In the genomic region with DNA sequence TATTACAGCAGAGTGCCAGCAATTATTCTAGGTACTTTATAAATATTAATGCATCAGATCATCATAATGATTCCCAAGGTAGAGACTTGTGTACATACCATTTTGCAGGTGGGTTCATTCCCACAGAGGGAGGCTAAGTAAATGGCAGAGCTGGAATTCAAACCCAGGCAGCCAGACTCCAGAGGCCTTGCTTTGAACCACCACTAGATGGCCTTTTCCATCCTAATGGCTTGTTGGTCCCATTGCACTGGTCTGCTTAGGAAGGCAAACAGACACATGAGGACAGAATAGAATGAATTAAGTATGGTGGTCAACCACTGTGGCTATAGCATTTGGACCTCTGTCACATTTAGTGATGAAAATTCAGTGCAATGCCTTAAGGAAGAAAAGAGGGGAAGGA, we compare ENCODE assay signal across 9 cellular contexts.
DNase-seq lines count a peak whose midpoint lies in the region; ATAC-seq, FAIRE-seq and TF ChIP-seq lines count a peak whose summit lies in the region.
"Had no signal": no experiment of that assay in that cellular context is flagged by ENCODE, and none has a peak within 500 bp of the region (broad histone marks: within the 10 kb centered on the region; RNA-seq: fewer than 3 reads in every experiment).

No MANE protein-coding gene starts in this region.

- no peak overlapping the region for H3K27ac Mint-ChIP-seq in WTC11

- H3K9me3 ChIP-seq in pancreas (no peaks in the 10 kb centered on the region), suprapubic skin (no peaks in the 10 kb centered on the region)

- H3K27me3 ChIP-seq in pancreas (no peaks in the 10 kb centered on the region), suprapubic skin (no peaks in the 10 kb centered on the region)

- intact Hi-C loops in pancreas (cut with DNase I): no loop called here

- TF ChIP-seq CTCF in C4-2B (conservative IDR thresholded peaks at IDR 0.05): peak; percentile 75
- peak; percentile 48 for TF ChIP-seq CTCF in WTC11 (IDR thresholded peaks at IDR 0.05)
- TF ChIP-seq CTCF in pancreas (IDR thresholded peaks at IDR 0.05): peak in 1 of 4 donors; percentile 17
- TF ChIP-seq CTCF in suprapubic skin (IDR thresholded peaks at IDR 0.05): no peak

- no peak overlapping the region for H3K4me3 Mint-ChIP-seq in WTC11
- H3K4me3 Mint-ChIP-seq: central memory CD8-positive, alpha-beta T cell had no signal

- H3K36me3 ChIP-seq in pancreas (no peaks in the 10 kb centered on the region), suprapubic skin (no peaks in the 10 kb centered on the region)

- FAIRE-seq in pancreas (lab: Jason Lieb, UNC): no peak

- TF ChIP-seq POLR2A in suprapubic skin (IDR thresholded peaks at IDR 0.05): no peak

- POLR2A ChIA-PET in WTC11 (lab: Charles Lee): interaction anchor here (1.0 kb wide), 1 partner anchor 9 kb away, joined by 4 read pairs; no protein-coding TSS in a partner anchor

- H3K27me3 Mint-ChIP-seq in WTC11 (ENCODE audit: low read depth): no peaks in the 10 kb centered on the region
- H3K27me3 Mint-ChIP-seq: central memory CD8-positive, alpha-beta T cell had no signal

- H3K4me1 ChIP-seq in pancreas (peaks cover 0 to 7% (median 0%) of the 10 kb centered on the region in 3 donors), suprapubic skin (no peaks in the 10 kb centered on the region)

- no peaks in the 10 kb centered on the region for H3K36me3 Mint-ChIP-seq in WTC11

- 0 out of 2 replicates have a peak, but pooled peaks cover 4% of the 10 kb centered on the region for H3K9me3 Mint-ChIP-seq in WTC11
- H3K9me3 Mint-ChIP-seq: central memory CD8-positive, alpha-beta T cell had no signal

- TF ChIP-seq EP300 in suprapubic skin (IDR thresholded peaks at IDR 0.05): no peak

- ATAC-seq in GM19395 (IDR thresholded peaks at IDR 0.05; ENCODE audit: unreplicated experiment): peak; percentile 82
- ATAC-seq in HG03378 (IDR thresholded peaks at IDR 0.05; ENCODE audit: unreplicated experiment): peak; percentile 84
- peak; percentile 96 for ATAC-seq in WTC11
- peak in 3 of 4 donors; percentile 56 to 94 (median 63) for ATAC-seq in pancreas

- H3K27ac ChIP-seq in C4-2B (no peak overlapping the region), pancreas (no peak overlapping the region), suprapubic skin (no peak overlapping the region)

- no peak overlapping the region for H3K4me3 ChIP-seq in pancreas
- H3K4me3 ChIP-seq in suprapubic skin: no peak overlapping the region

- DNase-seq in WTC11 (ENCODE audit: low spot score) (peak; percentile 33), pancreas (peak in 2 of 6 donors; percentile 15 to 41), CD1c-positive myeloid dendritic cell (ENCODE audit: extremely low spot score) (no peak), mucosa of gallbladder (ENCODE audit: low spot score) (no peak), suprapubic skin (ENCODE audit: low spot score in 2 of 2) (no peak)

- CTCF ChIA-PET in WTC11 (lab: Charles Lee): interaction anchor here (0.5 to 1.6 kb wide), 11 partner anchors 9 to 1943 kb away, joined by 3 to 5 read pairs (median 3); no protein-coding TSS in a partner anchor

- no peaks in the 10 kb centered on the region for H3K4me1 Mint-ChIP-seq in WTC11
- H3K4me1 Mint-ChIP-seq: central memory CD8-positive, alpha-beta T cell had no signal

TF ChIP-seq in WTC11, 78 proteins besides CTCF, POLR2A, EP300 and RAD21:
- TF ChIP-seq NR3C1 (CRISPR knock-in tag; conservative IDR thresholded peaks at IDR 0.05; ENCODE audit: low read depth) (no peak), ZNF121 (CRISPR knock-in tag; IDR thresholded peaks at IDR 0.05) (peak; percentile 60; the same call in 1 of the 2 replicates)

Comparison
In these comparisons a context has a peak if more than half of its experiments do, and no peak if none do; other contexts are left out.
1. CTCF ChIP-seq: peak in C4-2B (single experiment) and WTC11 (single experiment); none in suprapubic skin (0 of 2).
2. Peak in every context shown above with its lines, with median percentiles within 50 percentile points of each other: ATAC-seq.